ENCODE assay signal across 15 cellular contexts in genomic region chr14:81529391-81529790, GRCh38. TPM values are rescaled to one million over a fixed set of nuclear protein-coding genes. Genes with fewer than 3 reads are reported as not detected.
A peak's percentile ranks its signal among the peaks of the same experiment; 100 is the strongest.
DNase-seq lines count a peak whose midpoint lies in the region; ATAC-seq and TF ChIP-seq lines count a peak whose summit lies in the region.
"Had no signal": no experiment of that assay in that cellular context is flagged by ENCODE, and none has a peak within 500 bp of the region (broad histone marks: within the 10 kb centered on the region; RNA-seq: fewer than 3 reads in every experiment).

No MANE protein-coding gene starts in this region.

- TF ChIP-seq CTCF in fibroblast of pulmonary artery (IDR thresholded peaks at IDR 0.05; ENCODE audit: low read length, missing control alignments), result no peak

- H3K36me3 Mint-ChIP-seq in activated CD8-positive, alpha-beta memory T cell treated with anti-CD3 and anti-CD28 coated beads, Interleukin-2, amount 10 ng/mL, durations not matched to agents 7 days and 5 days, result peaks cover 20% of the 10 kb centered on the region

- H3K27ac Mint-ChIP-seq in stimulated activated naive CD8-positive, alpha-beta T cell treated with anti-CD3 and anti-CD28 coated beads, Interleukin-15, amount 100 ng/mL, for 72 hours, result peak overlapping the region; percentile 97
- H3K27ac Mint-ChIP-seq in activated CD8-positive, alpha-beta memory T cell treated with anti-CD3 and anti-CD28 coated beads, Interleukin-2, amount 10 ng/mL, durations not matched to agents 7 days and 5 days, result no peak overlapping the region
- H3K27ac Mint-ChIP-seq: activated naive CD4-positive, alpha-beta T cell treated with anti-CD3 and anti-CD28 coated beads, Interleukin-2, amount 50 U/mL, for 24 hours had no signal

- CTCF ChIA-PET in activated CD8-positive, alpha-beta memory T cell treated with anti-CD3 and anti-CD28 coated beads, Interleukin-2, amount 10 ng/mL, durations not matched to agents 7 days and 5 days (lab: Charles Lee), result no interaction called here

- peak overlapping the region; percentile 37 to 69 for H3K4me3 Mint-ChIP-seq in stimulated activated naive CD8-positive, alpha-beta T cell treated with anti-CD3 and anti-CD28 coated beads, Interleukin-15, amount 100 ng/mL, for 72 hours
- H3K4me3 Mint-ChIP-seq in activated CD8-positive, alpha-beta memory T cell treated with anti-CD3 and anti-CD28 coated beads, Interleukin-2, amount 10 ng/mL, durations not matched to agents 7 days and 5 days, result no peak overlapping the region

- no peak for ATAC-seq in stimulated activated naive CD8-positive, alpha-beta T cell treated with anti-CD3 and anti-CD28 coated beads, Interleukin-15, amount 100 ng/mL, for 72 hours
- no peak for ATAC-seq in stimulated activated naive CD8-positive, alpha-beta T cell treated with anti-CD3 and anti-CD28 coated beads, Interleukin-15, Interleukin-2, amounts not matched to agents 100 U/mL and 50 U/mL, for 24 hours
- ATAC-seq in activated CD8-positive, alpha-beta memory T cell treated with anti-CD3 and anti-CD28 coated beads, Interleukin-2, amount 10 ng/mL, durations not matched to agents 7 days and 5 days, result no peak
- no peak for ATAC-seq in GM21390 (IDR thresholded peaks at IDR 0.05; ENCODE audit: unreplicated experiment)
- ATAC-seq: heart left ventricle had no signal

- no peaks in the 10 kb centered on the region for H3K27me3 Mint-ChIP-seq in stimulated activated naive CD8-positive, alpha-beta T cell treated with anti-CD3 and anti-CD28 coated beads, Interleukin-15, amount 100 ng/mL, for 72 hours
- no peaks in the 10 kb centered on the region for H3K27me3 Mint-ChIP-seq in activated CD8-positive, alpha-beta memory T cell treated with anti-CD3 and anti-CD28 coated beads, Interleukin-2, amount 10 ng/mL, durations not matched to agents 7 days and 5 days
- H3K27me3 Mint-ChIP-seq: activated naive CD4-positive, alpha-beta T cell treated with anti-CD3 and anti-CD28 coated beads, Interleukin-2, amount 50 U/mL, for 24 hours had no signal

- DNase-seq in stimulated activated naive CD8-positive, alpha-beta T cell treated with anti-CD3 and anti-CD28 coated beads, Interleukin-15, amount 100 ng/mL, for 72 hours, result no peak
- no peak for DNase-seq in stimulated activated naive CD8-positive, alpha-beta T cell treated with anti-CD3 and anti-CD28 coated beads, Interleukin-15, Interleukin-2, amounts not matched to agents 100 U/mL and 50 U/mL, for 24 hours
- DNase-seq in SW480 (ENCODE audit: low spot score), result peak; percentile 77
- DNase-seq in fibroblast of pulmonary artery (ENCODE audit: low read depth), result peak; percentile 36
- DNase-seq in activated CD8-positive, alpha-beta memory T cell treated with anti-CD3 and anti-CD28 coated beads, Interleukin-2, amount 10 ng/mL, durations not matched to agents 7 days and 5 days, result no peak
- DNase-seq in activated CD4-positive, alpha-beta T cell treated with anti-CD3 and anti-CD28 coated beads, Interleukin-2, amount 50 U/mL, for 48 hours, result no peak
- DNase-seq in T-helper 2 cell, result no peak
- DNase-seq: activated CD4-positive, alpha-beta T cell treated with anti-CD3 and anti-CD28 coated beads for 4 hours; heart left ventricle; left ventricle myocardium inferior; NCI-H1048; NCI-H748 treated with DMSO at 0.1 percent for 48 hours had no signal

- peaks cover 61% of the 10 kb centered on the region for H3K4me1 Mint-ChIP-seq in stimulated activated naive CD8-positive, alpha-beta T cell treated with anti-CD3 and anti-CD28 coated beads, Interleukin-15, amount 100 ng/mL, for 72 hours
- peaks cover 39% of the 10 kb centered on the region for H3K4me1 Mint-ChIP-seq in activated CD8-positive, alpha-beta memory T cell treated with anti-CD3 and anti-CD28 coated beads, Interleukin-2, amount 10 ng/mL, durations not matched to agents 7 days and 5 days

- H3K9me3 Mint-ChIP-seq in stimulated activated naive CD8-positive, alpha-beta T cell treated with anti-CD3 and anti-CD28 coated beads, Interleukin-15, amount 100 ng/mL, for 72 hours, result no peaks in the 10 kb centered on the region
- no peaks in the 10 kb centered on the region for H3K9me3 Mint-ChIP-seq in activated CD8-positive, alpha-beta memory T cell treated with anti-CD3 and anti-CD28 coated beads, Interleukin-2, amount 10 ng/mL, durations not matched to agents 7 days and 5 days (ENCODE audit: low read depth)
- H3K9me3 Mint-ChIP-seq: activated naive CD4-positive, alpha-beta T cell treated with anti-CD3 and anti-CD28 coated beads, Interleukin-2, amount 50 U/mL, for 24 hours had no signal

- H3K4me3 ChIP-seq in fibroblast of pulmonary artery (replicated peaks; ENCODE audit: low read depth, low read length), result no peak overlapping the region
- H3K4me3 ChIP-seq: BLaER1, heart left ventricle, left ventricle myocardium inferior had no signal

RNA-seq across cellular contexts. Expression of gene SEL1L, which starts 4.3 kb away (rescaled TPM):
- 10 to 100 TPM; 59.0 to 65.3 TPM for total RNA-seq in activated CD8-positive, alpha-beta memory T cell treated with anti-CD3 and anti-CD28 coated beads, Interleukin-2, amount 10 ng/mL, durations not matched to agents 7 days and 5 days

Comparison
In these comparisons a context has a peak if more than half of its experiments do, and no peak if none do; other contexts are left out.
1. DNase-seq: peak in SW480 (single experiment) and fibroblast of pulmonary artery (single experiment); none in stimulated activated naive CD8-positive, alpha-beta T cell treated with anti-CD3 and anti-CD28 coated beads, Interleukin-15, amount 100 ng/mL, for 72 hours (0 of 2), stimulated activated naive CD8-positive, alpha-beta T cell treated with anti-CD3 and anti-CD28 coated beads, Interleukin-15, Interleukin-2, amounts not matched to agents 100 U/mL and 50 U/mL, for 24 hours (single experiment), activated CD8-positive, alpha-beta memory T cell treated with anti-CD3 and anti-CD28 coated beads, Interleukin-2, amount 10 ng/mL, durations not matched to agents 7 days and 5 days (single experiment), activated CD4-positive, alpha-beta T cell treated with anti-CD3 and anti-CD28 coated beads, Interleukin-2, amount 50 U/mL, for 48 hours (0 of 2) and T-helper 2 cell (0 of 5).